Comparison of ENCODE assay signal across 12 cellular contexts in the genomic region with DNA sequence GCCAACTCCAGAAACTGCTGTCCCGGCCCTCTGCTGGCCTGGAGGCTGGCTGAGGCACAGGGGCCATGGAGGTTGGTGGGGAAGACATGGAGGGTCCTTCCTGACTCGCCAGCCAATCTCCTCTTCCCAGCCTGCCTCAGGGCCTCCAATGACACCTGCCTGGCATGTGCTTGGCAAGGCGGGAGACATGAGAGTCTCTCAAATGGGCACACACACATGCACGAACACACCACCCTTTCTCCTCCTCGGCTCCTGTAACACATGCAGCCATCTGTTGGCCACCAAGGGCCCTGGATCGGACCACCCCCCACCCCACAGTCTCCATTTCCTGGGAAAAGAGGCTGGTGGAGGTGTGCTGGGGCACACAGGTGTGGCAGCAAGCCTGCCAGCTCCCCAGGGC. TPM values are rescaled to one million over a fixed set of nuclear protein-coding genes. Genes with fewer than 3 reads are reported as not detected.
A peak's percentile ranks its signal among the peaks of the same experiment; 100 is the strongest.
DNase-seq lines count a peak whose midpoint lies in the region; ATAC-seq, FAIRE-seq and TF ChIP-seq lines count a peak whose summit lies in the region.
"Had no signal": no experiment of that assay in that cellular context is flagged by ENCODE, and none has a peak within 500 bp of the region (broad histone marks: within the 10 kb centered on the region; RNA-seq: fewer than 3 reads in every experiment).

No MANE protein-coding gene starts in this region.

- H2AFZ ChIP-seq in astrocyte (ENCODE audit: low read depth, low read length): no peak overlapping the region

- H3K27me3 ChIP-seq in heart right ventricle: no peaks in the 10 kb centered on the region
- H3K27me3 ChIP-seq in astrocyte (ENCODE audit: insufficient read depth, low read length): no peaks in the 10 kb centered on the region
- H3K27me3 ChIP-seq in mucosa of rectum (ENCODE audit: control insufficient read depth in 2 of 2, insufficient read depth in 2 of 2, low read length in 2 of 2): no peaks in the 10 kb centered on the region
- no peaks in the 10 kb centered on the region for H3K27me3 ChIP-seq in transverse colon

- peak overlapping the region; percentile 52 for H3K9ac ChIP-seq in astrocyte (ENCODE audit: low read length)
- no peak overlapping the region for H3K9ac ChIP-seq in mucosa of rectum (ENCODE audit: low read depth in 1 of 2, low read length in 2 of 2)

- no peak for DNase-seq in heart right ventricle
- no peak for DNase-seq in Right ventricle myocardium inferior (ENCODE audit: missing footprints)
- DNase-seq in astrocyte (ENCODE audit: low read depth): no peak
- no peak for DNase-seq in transverse colon
- DNase-seq in NCI-H2029 (lab: John Stamatoyannopoulos, UW): no peak
- DNase-seq in nephron progenitor cell: no peak
- DNase-seq: NCI-H446 treated with DMSO at 0.1 percent for 48 hours, SW 1271 had no signal

- no peak for ATAC-seq in heart right ventricle
- no peak for ATAC-seq in Right ventricle myocardium inferior
- no peak for ATAC-seq in GM21390 (IDR thresholded peaks at IDR 0.05; ENCODE audit: unreplicated experiment)

- H3K79me2 ChIP-seq in astrocyte (ENCODE audit: insufficient read depth, low read length): no peaks in the 10 kb centered on the region

- H3K4me3 ChIP-seq in heart right ventricle (no peak overlapping the region), astrocyte (ENCODE audit: insufficient read depth, low read depth, low read length) (peak overlapping the region; percentile 3), mucosa of rectum (ENCODE audit: low read length in 2 of 2) (no peak overlapping the region), transverse colon (no peak overlapping the region)

- no peak for TF ChIP-seq EP300 in transverse colon (IDR thresholded peaks at IDR 0.05; ENCODE audit: low read depth)

- H3K4me1 ChIP-seq in heart right ventricle: peaks cover 36 to 73% (median 62%) of the 10 kb centered on the region in 9 donors
- H3K4me1 ChIP-seq in astrocyte (ENCODE audit: insufficient read depth, low read length): peaks cover 30% of the 10 kb centered on the region
- peaks cover 9 to 13% of the 10 kb centered on the region in 2 donors for H3K4me1 ChIP-seq in mucosa of rectum (ENCODE audit: control insufficient read depth in 2 of 2, insufficient read depth in 2 of 2, low read length in 2 of 2)
- H3K4me1 ChIP-seq in transverse colon: peaks cover 6 to 16% (median 14%) of the 10 kb centered on the region in 4 donors

- H3K36me3 Mint-ChIP-seq in astrocyte (ENCODE audit: low read depth, unreplicated experiment) (no peaks in the 10 kb centered on the region), nephron progenitor cell (ENCODE audit: low read depth) (no peaks in the 10 kb centered on the region)

- in situ Hi-C loops in transverse colon (cut with MboI; ENCODE audit: low pct_ligation_motif_present in 1 of 4, low pct_unique_long_range_greater_than_20kb in 1 of 4, low sequenced_read_pairs in 3 of 4): no loop called here

- H3K27me3 Mint-ChIP-seq in astrocyte (ENCODE audit: low read depth, unreplicated experiment) (peaks cover 17% of the 10 kb centered on the region), nephron progenitor cell (ENCODE audit: low read depth, poor library complexity) (no peaks in the 10 kb centered on the region)

- WGBS in heart right ventricle, 2 donors: 87 to 92% methylated on average over 6 of the region's 6 CpGs
- WGBS in transverse colon (ENCODE audit: low coverage in 1 of 2), 2 donors: 86 to 100% methylated on average over 2 to 6 of the region's 6 CpGs

- intact Hi-C loops in heart right ventricle (cut with DNase I) (loop anchor here in 3 of 10 donors (5.0 kb wide), 2 partner anchors 35 to 65 kb away; no protein-coding TSS in a partner anchor), Right ventricle myocardium inferior (cut with DNase I) (loop anchor here (5.0 kb wide), 2 partner anchors 35 to 50 kb away; no protein-coding TSS in a partner anchor), transverse colon (cut with DNase I; ENCODE audit: low total_unique reads) (no loop called here)

- H3K9me3 ChIP-seq in heart right ventricle (no peaks in the 10 kb centered on the region), astrocyte (ENCODE audit: insufficient read depth, low read depth, low read length) (no peaks in the 10 kb centered on the region), mucosa of rectum (ENCODE audit: control insufficient read depth in 2 of 2, low read length in 2 of 2) (no peaks in the 10 kb centered on the region), transverse colon (no peaks in the 10 kb centered on the region)

- no peak overlapping the region for H3K27ac Mint-ChIP-seq in astrocyte (ENCODE audit: unreplicated experiment)
- H3K27ac Mint-ChIP-seq in nephron progenitor cell: no peak overlapping the region

- no peak overlapping the region for H3K4me3 Mint-ChIP-seq in astrocyte (ENCODE audit: unreplicated experiment)
- no peak overlapping the region for H3K4me3 Mint-ChIP-seq in nephron progenitor cell

- no peak for FAIRE-seq in astrocyte (lab: Jason Lieb, UNC)
- FAIRE-seq: small intestine had no signal

- TF ChIP-seq CTCF in heart right ventricle (IDR thresholded peaks at IDR 0.05) (peak in 1 of 9 donors; percentile 7), astrocyte (IDR thresholded peaks at IDR 0.05; ENCODE audit: insufficient read depth, low read depth, low read length) (no peak), transverse colon (IDR thresholded peaks at IDR 0.05) (no peak), nephron progenitor cell (IDR thresholded peaks at IDR 0.05) (no peak)

- peak overlapping the region; percentile 80 for H3K4me2 ChIP-seq in astrocyte (ENCODE audit: low read length)

- no peak for TF ChIP-seq POLR2A in transverse colon (IDR thresholded peaks at IDR 0.05)

- H4K20me1 ChIP-seq in astrocyte (ENCODE audit: insufficient read depth, low read length): no peaks in the 10 kb centered on the region

- H3K27ac ChIP-seq in heart right ventricle (peak overlapping the region; percentile 71 to 98 (median 90)), astrocyte (ENCODE audit: low read depth, low read length) (peak overlapping the region; percentile 35), mucosa of rectum (ENCODE audit: low read depth in 2 of 2, low read length in 2 of 2) (peak overlapping the region; percentile 7 to 20), transverse colon (peak overlapping the region in 3 of 4 donors; percentile 1 to 49 (median 13))
- H3K27ac ChIP-seq: C4-2B had no signal

- H3K36me3 ChIP-seq in heart right ventricle (no peaks in the 10 kb centered on the region), astrocyte (ENCODE audit: insufficient read depth, low read length) (no peaks in the 10 kb centered on the region), mucosa of rectum (ENCODE audit: control insufficient read depth in 2 of 2, insufficient read depth in 2 of 2, low read length in 2 of 2) (no peaks in the 10 kb centered on the region), transverse colon (no peaks in the 10 kb centered on the region)

- H3K9me3 Mint-ChIP-seq in astrocyte (ENCODE audit: unreplicated experiment) (no peaks in the 10 kb centered on the region), nephron progenitor cell (peaks cover 5% of the 10 kb centered on the region)

- peaks cover 28% of the 10 kb centered on the region for H3K4me1 Mint-ChIP-seq in astrocyte (ENCODE audit: low read depth, unreplicated experiment)
- H3K4me1 Mint-ChIP-seq in nephron progenitor cell: peaks cover 45% of the 10 kb centered on the region

RNA-seq across cellular contexts. Expression of gene YKT6, which starts 56.4 kb away (rescaled TPM):
- total RNA-seq in heart right ventricle (10 to 100 TPM; 42.2 to 58.2 (median 47.7) TPM), Right ventricle myocardium inferior (58.0 TPM), astrocyte (215 and 216 TPM in 2 replicates), transverse colon (10 to 100 TPM; 46.6 to 80.1 (median 68.0) TPM)
- polyA plus RNA-seq in heart right ventricle: 10 to 100 TPM; 27.7 to 79.6 TPM

Comparison
In these comparisons a context has a peak if more than half of its experiments do, and no peak if none do; other contexts are left out.
1. H3K27ac ChIP-seq: peak in every context shown above with its lines; median percentile 90 in heart right ventricle; 35 in astrocyte; 14 in mucosa of rectum; 13 in transverse colon.